ENCODE assay signal across 12 cellular contexts in genomic region chr5:143142596-143143435, GRCh38.
A peak's percentile ranks its signal among the peaks of the same experiment; 100 is the strongest.
DNase-seq lines count a peak whose midpoint lies in the region; ATAC-seq and TF ChIP-seq lines count a peak whose summit lies in the region.
"Had no signal": no experiment of that assay in that cellular context is flagged by ENCODE, and none has a peak within 500 bp of the region (broad histone marks: within the 10 kb centered on the region; RNA-seq: fewer than 3 reads in every experiment).

No MANE protein-coding gene starts in this region.

- H3K27ac ChIP-seq in SK-N-SH (ENCODE audit: low read depth in 2 of 2, low read length in 1 of 2), result no peak overlapping the region
- H3K27ac ChIP-seq in heart left ventricle, result peak overlapping the region in 10 of 12 donors; percentile 23 to 74 (median 52)
- H3K27ac ChIP-seq in stomach smooth muscle (ENCODE audit: low read length), result peak overlapping the region; percentile 70
- H3K27ac ChIP-seq: thyroid gland had no signal

- intact Hi-C loops in heart left ventricle (cut with DNase I), result loop anchor here in 2 of 10 donors (10.0 kb wide), 2 partner anchors 52 to 262 kb away; partner anchors contain the start of gene NR3C1 (in 1 of the 2)

- no peaks in the 10 kb centered on the region for H4K20me1 ChIP-seq in SK-N-SH (ENCODE audit: insufficient read depth)

- H3K79me2 ChIP-seq in SK-N-SH (ENCODE audit: insufficient read depth), result no peaks in the 10 kb centered on the region

- no peak for TF ChIP-seq RAD21 in SK-N-SH (IDR thresholded peaks at IDR 0.05; ENCODE audit: low read length)

- H3K4me1 Mint-ChIP-seq in activated T-cell treated with anti-CD3 and anti-CD28 coated beads, Interleukin-2, amount 50 U/mL, for 72 hours (ENCODE audit: low read depth), result peaks cover 7% of the 10 kb centered on the region
- H3K4me1 Mint-ChIP-seq: neural crest cell had no signal

- H3K9me3 Mint-ChIP-seq in activated T-cell treated with anti-CD3 and anti-CD28 coated beads, Interleukin-2, amount 50 U/mL, for 72 hours, result no peaks in the 10 kb centered on the region
- H3K9me3 Mint-ChIP-seq: neural crest cell had no signal

- CTCF ChIA-PET in SK-N-SH (lab: Yijun Ruan, JAX), result interaction anchor here (1.1 kb wide), 1 partner anchor 10 kb away, joined by 3 read pairs; no protein-coding TSS in a partner anchor

- H3K27me3 ChIP-seq in SK-N-SH (ENCODE audit: insufficient read depth) (no peaks in the 10 kb centered on the region), heart left ventricle (no peaks in the 10 kb centered on the region), stomach smooth muscle (ENCODE audit: control insufficient read depth in 1 of 2, insufficient read depth in 2 of 2, low read length in 2 of 2) (no peaks in the 10 kb centered on the region)
- H3K27me3 ChIP-seq: thyroid gland had no signal

- H2AFZ ChIP-seq in SK-N-SH (ENCODE audit: low read depth), result no peak overlapping the region

- ATAC-seq in heart left ventricle (peak; percentile 70 to 93 (median 88)), HG02970 (IDR thresholded peaks at IDR 0.05; ENCODE audit: low FRiP score, unreplicated experiment) (no peak)
- ATAC-seq in activated T-cell treated with anti-CD3 and anti-CD28 coated beads, Interleukin-2, amount 50 U/mL, for 72 hours (replicated peaks in 1 of 2), result no peak

- TF ChIP-seq CTCF in SK-N-SH (IDR thresholded peaks at IDR 0.05) (no peak), heart left ventricle (IDR thresholded peaks at IDR 0.05) (no peak)

- H3K4me1 ChIP-seq in SK-N-SH (ENCODE audit: control insufficient read depth in 1 of 2, insufficient read depth in 2 of 2, low read depth in 1 of 2, low read length in 1 of 2) (peaks cover 0 to 5% of the 10 kb centered on the region in 2 experiments; a peak in 1 of 4 replicates), heart left ventricle (peaks cover 2 to 76% (median 39%) of the 10 kb centered on the region in 12 donors), stomach smooth muscle (ENCODE audit: control insufficient read depth, insufficient read depth, low read length) (peaks cover 19% of the 10 kb centered on the region)
- H3K4me1 ChIP-seq: thyroid gland had no signal

- H3K36me3 ChIP-seq in SK-N-SH (replicated peaks in 1 of 2; ENCODE audit: control insufficient read depth in 1 of 2, insufficient read depth in 2 of 2, low read length in 1 of 2) (peaks cover 0 to 17% of the 10 kb centered on the region in 2 experiments), heart left ventricle (peaks cover 0 to 24% (median 7%) of the 10 kb centered on the region in 9 donors), stomach smooth muscle (ENCODE audit: control insufficient read depth in 2 of 2, insufficient read depth in 2 of 2, low read length in 2 of 2) (peaks cover 0 to 6% of the 10 kb centered on the region in 2 donors)
- H3K36me3 ChIP-seq: thyroid gland had no signal

- H3K36me3 Mint-ChIP-seq in activated T-cell treated with anti-CD3 and anti-CD28 coated beads, Interleukin-2, amount 50 U/mL, for 72 hours (ENCODE audit: insufficient read depth in 2 of 2), result no peaks in the 10 kb centered on the region

- no peak overlapping the region for H3K4me3 Mint-ChIP-seq in activated T-cell treated with anti-CD3 and anti-CD28 coated beads, Interleukin-2, amount 50 U/mL, for 72 hours
- H3K4me3 Mint-ChIP-seq: activated CD4-positive, alpha-beta T cell treated with anti-CD3 and anti-CD28 coated beads, Interleukin-2, amount 10 ng/mL, durations not matched to agents 7 days and 5 days; neural crest cell had no signal

- TF ChIP-seq POLR2A in heart left ventricle (IDR thresholded peaks at IDR 0.05), result no peak

- H3K4me3 ChIP-seq in SK-N-SH (ENCODE audit: low read depth in 2 of 2, low read length in 1 of 2) (no peak overlapping the region), heart left ventricle (no peak overlapping the region), stomach smooth muscle (ENCODE audit: low read length in 2 of 2) (peak overlapping the region; percentile 31)
- H3K4me3 ChIP-seq: thyroid gland had no signal

- H3K9ac ChIP-seq in SK-N-SH (no peak overlapping the region), stomach smooth muscle (ENCODE audit: low read length in 2 of 2) (no peak overlapping the region)

- DNase-seq in NCI-H1105 (lab: John Stamatoyannopoulos, UW) (peak; percentile 63), SK-N-SH (no peak), heart left ventricle (peak in 4 of 5 donors; percentile 65 to 80 (median 73)), SK-N-DZ (ENCODE audit: low spot score) (no peak)
- no peak for DNase-seq in activated T-cell treated with anti-CD3 and anti-CD28 coated beads, Interleukin-2, amount 50 U/mL, for 72 hours
- DNase-seq in stimulated activated naive CD4-positive, alpha-beta T cell treated with Interleukin-2 at 50 U/mL for 16 hours (lab: John Stamatoyannopoulos, UW), result no peak
- DNase-seq: activated CD4-positive, alpha-beta T cell treated with anti-CD3 and anti-CD28 coated beads, Interleukin-2, amount 10 ng/mL, durations not matched to agents 7 days and 5 days; effector CD4-positive, alpha-beta T cell; thyroid gland had no signal

- H3K9me2 ChIP-seq in SK-N-SH, result no peaks in the 10 kb centered on the region

- H3K9me3 ChIP-seq in SK-N-SH, result no peaks in the 10 kb centered on the region
- no peaks in the 10 kb centered on the region for H3K9me3 ChIP-seq in heart left ventricle
- no peaks in the 10 kb centered on the region for H3K9me3 ChIP-seq in stomach smooth muscle (ENCODE audit: control insufficient read depth in 2 of 2, low read length in 2 of 2)
- H3K9me3 ChIP-seq: thyroid gland had no signal

- POLR2A ChIA-PET in SK-N-SH (lab: Yijun Ruan, JAX), result no interaction called here

- TF ChIP-seq EP300 in SK-N-SH (IDR thresholded peaks at IDR 0.05; ENCODE audit: borderline replicate concordance in 1 of 2, low read depth in 1 of 2, low read length in 1 of 2), result no peak

- H3K27me3 Mint-ChIP-seq in activated T-cell treated with anti-CD3 and anti-CD28 coated beads, Interleukin-2, amount 50 U/mL, for 72 hours (ENCODE audit: low read depth), result no peaks in the 10 kb centered on the region
- H3K27me3 Mint-ChIP-seq: activated CD4-positive, alpha-beta T cell treated with anti-CD3 and anti-CD28 coated beads, Interleukin-2, amount 10 ng/mL, durations not matched to agents 7 days and 5 days had no signal

- H3K27ac Mint-ChIP-seq in activated T-cell treated with anti-CD3 and anti-CD28 coated beads, Interleukin-2, amount 50 U/mL, for 72 hours, result no peak overlapping the region
- H3K27ac Mint-ChIP-seq: activated CD4-positive, alpha-beta T cell treated with anti-CD3 and anti-CD28 coated beads, Interleukin-2, amount 10 ng/mL, durations not matched to agents 7 days and 5 days had no signal

- H3F3A ChIP-seq in SK-N-SH (replicated peaks; ENCODE audit: insufficient read depth), result peaks cover 2% of the 10 kb centered on the region

- WGBS in SK-N-SH (ENCODE audit: low lambda C conversion rate), result 94% methylated on average over 8 of the region's 8 CpGs
- WGBS in heart left ventricle, 4 donors, result 36 to 48% (median 45%) methylated on average over 8 of the region's 8 CpGs

- H3K4me2 ChIP-seq in SK-N-SH, result no peak overlapping the region

TF ChIP-seq in SK-N-SH, 30 proteins besides CTCF, POLR2A, EP300 and RAD21:
- TF ChIP-seq PBX3 (IDR thresholded peaks at IDR 0.05) (peak; percentile 13; the same call in 1 of the 2 replicates), FOXJ3 (CRISPR knock-in tag; IDR thresholded peaks at IDR 0.05) (no peak)

Comparison
In these comparisons a context has a peak if more than half of its experiments do, and no peak if none do; other contexts are left out.
1. DNase-seq: peak in NCI-H1105 (single experiment) and heart left ventricle (4 of 5); none in SK-N-SH (single experiment), activated T-cell treated with anti-CD3 and anti-CD28 coated beads, Interleukin-2, amount 50 U/mL, for 72 hours (0 of 2), SK-N-DZ (single experiment) and stimulated activated naive CD4-positive, alpha-beta T cell treated with Interleukin-2 at 50 U/mL for 16 hours (single experiment).
2. H3K27ac ChIP-seq: peak in heart left ventricle (10 of 12) and stomach smooth muscle (single experiment); none in SK-N-SH (0 of 2).
3. H3K4me3 ChIP-seq: peak in stomach smooth muscle (2 of 2); none in SK-N-SH (0 of 2) and heart left ventricle (0 of 12).
4. ATAC-seq: peak in heart left ventricle (4 of 4); none in activated T-cell treated with anti-CD3 and anti-CD28 coated beads, Interleukin-2, amount 50 U/mL, for 72 hours (0 of 2) and HG02970 (single experiment).